ENCODE assay signal across 28 cellular contexts in the genomic region with DNA sequence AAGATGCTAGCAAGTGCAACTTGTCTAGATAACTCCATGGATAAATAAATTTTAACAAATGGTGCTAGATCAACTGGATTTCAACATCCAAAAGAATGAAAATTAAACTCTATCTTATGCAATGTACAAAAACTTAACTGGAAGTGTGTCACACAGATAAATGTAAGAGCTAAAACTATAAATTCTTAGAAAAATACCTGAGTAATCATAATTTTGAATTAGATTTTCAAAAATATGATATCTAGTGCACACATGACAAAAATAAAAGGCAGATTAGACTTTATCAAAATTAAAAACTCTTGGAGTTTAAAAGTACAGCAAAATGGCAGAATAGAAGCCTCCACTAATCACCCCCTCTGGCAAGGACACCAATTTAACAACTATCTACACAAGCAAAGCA.
"Had no signal": no experiment of that assay in that cellular context is flagged by ENCODE, and none has a peak within 500 bp of the region (broad histone marks: within the 10 kb centered on the region; RNA-seq: fewer than 3 reads in every experiment).

No MANE protein-coding gene starts in this region.

- H3K27ac ChIP-seq: colonic mucosa, coronary artery, dorsolateral prefrontal cortex, epithelial cell of prostate, esophagus muscularis mucosa, esophagus squamous epithelium, foreskin keratinocyte, gastrocnemius medialis, gastroesophageal sphincter, heart left ventricle, heart right ventricle had no signal

- H3K36me3 ChIP-seq: colonic mucosa, esophagus muscularis mucosa, esophagus squamous epithelium, gastrocnemius medialis, gastroesophageal sphincter, heart left ventricle, heart right ventricle had no signal

- H3K9me3 ChIP-seq: colonic mucosa, gastrocnemius medialis had no signal

- FAIRE-seq: colon, endometrium, endothelial cell of umbilical vein, frontal cortex had no signal

- ATAC-seq: effector memory CD8-positive, alpha-beta T cell; esophagus mucosa; foreskin keratinocyte; gastrocnemius medialis; gastroesophageal sphincter; heart left ventricle; heart right ventricle had no signal

- H3K4me1 ChIP-seq: colonic mucosa, esophagus muscularis mucosa, esophagus squamous epithelium, foreskin keratinocyte, gastrocnemius medialis, gastroesophageal sphincter, heart left ventricle, heart right ventricle had no signal

- H3K27me3 ChIP-seq: colonic mucosa, dorsolateral prefrontal cortex, esophagus muscularis mucosa, esophagus squamous epithelium, foreskin keratinocyte, gastrocnemius medialis, gastroesophageal sphincter, heart left ventricle, heart right ventricle had no signal

- H3K4me3 ChIP-seq: colonic mucosa, coronary artery, dorsolateral prefrontal cortex, esophagus muscularis mucosa, esophagus squamous epithelium, gastrocnemius medialis, gastroesophageal sphincter, heart left ventricle, heart right ventricle had no signal

- DNase-seq: colonic mucosa; cortex of kidney; dermis blood vessel endothelial cell; dorsolateral prefrontal cortex; effector CD4-positive, alpha-beta T cell; effector CD8-positive, alpha-beta T cell; effector memory CD4-positive, alpha-beta T cell; effector memory CD8-positive, alpha-beta T cell; endodermal cell; erythroblast; esophagus squamous epithelium; foreskin fibroblast; foreskin keratinocyte; foreskin melanocyte; gastrocnemius medialis; glutamatergic neuron; head of caudate nucleus; heart left ventricle; heart right ventricle had no signal
